ENCODE assay signal across 9 cellular contexts in the genomic region with DNA sequence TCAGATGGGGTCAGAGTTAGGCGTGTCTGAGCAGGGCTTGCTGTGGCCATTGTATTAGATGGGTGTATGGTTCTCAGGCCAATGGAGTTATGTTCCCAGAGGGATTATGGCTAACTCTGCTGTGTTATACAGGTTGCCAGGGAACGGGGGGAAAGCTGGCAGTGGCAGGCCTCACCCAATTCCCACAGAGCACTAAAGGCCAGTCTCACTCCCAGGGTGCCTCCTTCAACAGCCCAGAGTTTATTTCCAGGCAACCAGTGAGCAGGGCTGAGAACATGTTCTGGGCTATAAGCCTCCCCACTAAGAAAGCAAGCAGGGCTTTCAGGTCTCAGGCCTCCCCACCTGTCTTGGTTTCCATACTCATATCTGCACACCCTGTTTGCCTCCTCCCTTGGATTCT.
"Had no signal": no experiment of that assay in that cellular context is flagged by ENCODE, and none has a peak within 500 bp of the region (broad histone marks: within the 10 kb centered on the region; RNA-seq: fewer than 3 reads in every experiment).

No MANE protein-coding gene starts in this region.

- ATAC-seq: GM23338, HCT116, HepG2 had no signal

- H3K4me1 ChIP-seq: HAP-1 had no signal

- H3K9me3 ChIP-seq: HAP-1 had no signal

- H3K4me3 Mint-ChIP-seq: GM23338, HFFc6, IgD-negative memory B cell had no signal

- H3K27ac ChIP-seq: HL-60 had no signal

- FAIRE-seq: HepG2 had no signal

- H3K36me3 ChIP-seq: HAP-1 had no signal

- H3K27me3 Mint-ChIP-seq: IgD-negative memory B cell had no signal

- H3K4me1 Mint-ChIP-seq: GM23338, IgD-negative memory B cell had no signal

- H3K4me3 ChIP-seq: GM23338, HAP-1 had no signal

- DNase-seq: H7, HFFc6, KBM-7 had no signal

- H3K27ac Mint-ChIP-seq: GM23338, HFFc6, IgD-negative memory B cell had no signal
